8 cellular contexts compared by ENCODE assay signal in genomic region chr1:149103109-149104081, GRCh38. TPM values are rescaled to one million over a fixed set of nuclear protein-coding genes. Genes with fewer than 3 reads are reported as not detected.
DNase-seq lines count a peak whose midpoint lies in the region; ATAC-seq and TF ChIP-seq lines count a peak whose summit lies in the region.
"Not testable (repeated sequence)": the region's sequence is repeated elsewhere in the genome, so short reads cannot be mapped to it uniquely, and the experiment has no call there.

Gene NBPF9, minus strand, starts transcription at chr1:149103551. Its CDS starts 21,412 bp downstream, at chr1:149082139.

- POLR2A ChIA-PET in CD4-positive, alpha-beta T cell (lab: Charles Lee) = not testable (repeated sequence)

- peak; percentile 6 to 53 (median 32) for DNase-seq in CD4-positive, alpha-beta T cell
- peak; percentile 22 to 70 (median 63) for DNase-seq in Peyer's patch
- DNase-seq in activated T-cell treated with anti-CD3 and anti-CD28 coated beads, Interleukin-2, amount 50 U/mL, for 1 hour = peak; percentile 67
- DNase-seq in epithelial cell of proximal tubule (ENCODE audit: low read depth) = not testable (repeated sequence)
- peak; percentile 13 to 33 (median 15) for DNase-seq in stimulated activated CD4-positive, alpha-beta T cell treated with anti-CD3 and anti-CD28 coated beads, TNF-alpha, amount 100 ng/mL, for 4 hours (ENCODE audit: low read depth in 3 of 3)

- H3K9me3 Mint-ChIP-seq in CD4-positive, alpha-beta T cell = not testable (repeated sequence)

- peak; percentile 95 for ATAC-seq in CD4-positive, alpha-beta T cell (ENCODE audit: poor library complexity)
- ATAC-seq in GM21390 (IDR thresholded peaks at IDR 0.05; ENCODE audit: unreplicated experiment) = peak; percentile 98
- ATAC-seq in HG03460 (IDR thresholded peaks at IDR 0.05; ENCODE audit: unreplicated experiment) = peak; percentile 94

- H3K27ac ChIP-seq in CD4-positive, alpha-beta T cell (ENCODE audit: low read depth, low read length) = not testable (repeated sequence)
- peak within 1 kb of the TSS; percentile 55 to 82 (median 70) for H3K27ac ChIP-seq in Peyer's patch

- H3K4me1 ChIP-seq in Peyer's patch; mononuclear cell (ENCODE audit: insufficient read depth, low read length): not testable (repeated sequence)

- peak within 1 kb of the TSS; percentile 95 for H3K27ac Mint-ChIP-seq in CD4-positive, alpha-beta T cell

- H3K27me3 ChIP-seq in CD4-positive, alpha-beta T cell (ENCODE audit: control insufficient read depth, insufficient read depth, low read length); Peyer's patch; mononuclear cell (ENCODE audit: insufficient read depth, low read length): not testable (repeated sequence)

- intact Hi-C loops in CD4-positive, alpha-beta T cell (cut with DNase I, micrococcal nuclease) = not testable (repeated sequence)

- not testable (repeated sequence) for TF ChIP-seq CTCF in CD4-positive, alpha-beta T cell (IDR thresholded peaks at IDR 0.05); Peyer's patch (IDR thresholded peaks at IDR 0.05); epithelial cell of proximal tubule (conservative IDR thresholded peaks at IDR 0.05; ENCODE audit: low read depth, low read length)

- H3K4me3 ChIP-seq in Peyer's patch = peak within 1 kb of the TSS; percentile 40 to 68 (median 52)
- H3K4me3 ChIP-seq in epithelial cell of proximal tubule (ENCODE audit: low read depth, low read length) = peak within 1 kb of the TSS; percentile 42
- H3K4me3 ChIP-seq in mononuclear cell (ENCODE audit: low read length) = peak within 1 kb of the TSS; percentile 36

- H3K36me3 ChIP-seq in Peyer's patch = not testable (repeated sequence)

- H3K27me3 Mint-ChIP-seq in CD4-positive, alpha-beta T cell = not testable (repeated sequence)

- not testable (repeated sequence) for H3K36me3 Mint-ChIP-seq in CD4-positive, alpha-beta T cell (ENCODE audit: low read depth)

- H3K4me1 Mint-ChIP-seq in CD4-positive, alpha-beta T cell (ENCODE audit: low read depth) = not testable (repeated sequence)

- not testable (repeated sequence) for H3K9me3 ChIP-seq in CD4-positive, alpha-beta T cell (ENCODE audit: control insufficient read depth, low read length); Peyer's patch; mononuclear cell (ENCODE audit: low read depth, low read length)

- CTCF ChIA-PET in CD4-positive, alpha-beta T cell (lab: Charles Lee) = not testable (repeated sequence)

- H3K4me3 Mint-ChIP-seq in CD4-positive, alpha-beta T cell = peak within 1 kb of the TSS; percentile 97

- peak in 1 of 2 donors; percentile 11 for TF ChIP-seq POLR2A in Peyer's patch (IDR thresholded peaks at IDR 0.05)

RNA-seq across cellular contexts. Expression of gene NBPF9, which starts in this region (rescaled TPM):
- 10 to 100 TPM; 36.4 to 37.4 TPM for total RNA-seq in CD4-positive, alpha-beta T cell
- total RNA-seq in Peyer's patch (10 to 100 TPM; 15.1 to 75.9 (median 23.2) TPM), epithelial cell of proximal tubule (8.3 and 8.8 TPM in 2 replicates), mononuclear cell (24.5 TPM)
